Comparison of ENCODE assay signal across 1 cellular context in genomic region chr16:67236551-67237395, GRCh38.
TF ChIP-seq lines count a peak whose summit lies in the region.

No MANE protein-coding gene starts in this region.

TF ChIP-seq in K562, 482 proteins besides CTCF, POLR2A, EP300 and RAD21 (continues in another document):
- TF ChIP-seq ZNF217 (CRISPR knock-in tag; IDR thresholded peaks at IDR 0.05) (no peak), ZNF24 (IDR thresholded peaks at IDR 0.05) (no peak), NRF1 (conservative IDR thresholded peaks at IDR 0.05 in 1 of 2, IDR thresholded peaks at IDR 0.05 in 1 of 2) (no peak), ZNF224 (CRISPR knock-in tag; IDR thresholded peaks at IDR 0.05) (no peak), KLF1 (tag; IDR thresholded peaks at IDR 0.05) (no peak), ETV6 (IDR thresholded peaks at IDR 0.05; ENCODE audit: borderline replicate concordance in 1 of 2, low read depth in 2 of 2, low read length in 1 of 2) (no peak), ETV6 (CRISPR knock-in tag; IDR thresholded peaks at IDR 0.05; ENCODE audit: borderline replicate concordance) (no peak), SPI1 (IDR thresholded peaks at IDR 0.05; ENCODE audit: borderline replicate concordance, low read depth, low read length) (no peak), ZNF699 (CRISPR knock-in tag; IDR thresholded peaks at IDR 0.05; ENCODE audit: insufficient replicate concordance) (no peak), RBFOX2 (IDR thresholded peaks at IDR 0.05; ENCODE audit: low read depth, low read length) (peak; percentile 25; the same call in 1 of the 2 replicates), ZKSCAN1 (IDR thresholded peaks at IDR 0.05; ENCODE audit: low read depth, low read length) (no peak), PHB2 (IDR thresholded peaks at IDR 0.05; ENCODE audit: low read depth) (no peak), NCOA2 (IDR thresholded peaks at IDR 0.05; ENCODE audit: partially characterized antibody in 2 of 2) (no peak), CAMTA2 (CRISPR knock-in tag; conservative IDR thresholded peaks at IDR 0.05) (no peak), ATF4 (CRISPR knock-in tag; IDR thresholded peaks at IDR 0.05) (no peak), RBBP5 (IDR thresholded peaks at IDR 0.05; ENCODE audit: borderline replicate concordance, insufficient read depth, low read length, poor library complexity, severe bottlenecking) (no peak), ERF (CRISPR knock-in tag; IDR thresholded peaks at IDR 0.05) (no peak), KLF6 (CRISPR knock-in tag; IDR thresholded peaks at IDR 0.05; ENCODE audit: borderline replicate concordance) (no peak), ZNF3 (CRISPR knock-in tag; IDR thresholded peaks at IDR 0.05) (no peak), NR2F6 (CRISPR knock-in tag; IDR thresholded peaks at IDR 0.05) (no peak), MAFG (tag; conservative IDR thresholded peaks at IDR 0.05) (no peak), HMGN3 (IDR thresholded peaks at IDR 0.05; ENCODE audit: borderline replicate concordance, extremely low read depth, insufficient read length, low read depth, low read length) (peak; percentile 69), HNRNPUL1 (IDR thresholded peaks at IDR 0.05; ENCODE audit: low read length) (no peak), HNRNPL (IDR thresholded peaks at IDR 0.05; ENCODE audit: low read depth, low read length) (0 out of 2 replicates have a peak, but pooled peaks have one; percentile 50), ESRRB (CRISPR knock-in tag; IDR thresholded peaks at IDR 0.05; ENCODE audit: borderline replicate concordance) (no peak), SP1 (CRISPR knock-in tag; IDR thresholded peaks at IDR 0.05) (0 out of 2 replicates have a peak, but pooled peaks have one; percentile 19), POLR2AphosphoS5 (IDR thresholded peaks at IDR 0.05; ENCODE audit: control insufficient read depth, insufficient read depth, low read depth, low read length) (peak; percentile 43; the same call in 1 of the 2 replicates), ETV5 (CRISPR knock-in tag; IDR thresholded peaks at IDR 0.05; ENCODE audit: low read depth) (no peak), RB1 (IDR thresholded peaks at IDR 0.05; ENCODE audit: low read depth) (no peak), TBP (optimal IDR thresholded peaks at IDR 0.05; ENCODE audit: low read depth, low read length) (peak; percentile 22), POLR2G (IDR thresholded peaks at IDR 0.05; ENCODE audit: low read depth, low read length) (peak; percentile 39), CHCHD3 (CRISPR knock-in tag; IDR thresholded peaks at IDR 0.05) (no peak), HSF4 (CRISPR knock-in tag; IDR thresholded peaks at IDR 0.05; ENCODE audit: borderline replicate concordance) (no peak), ZNF445 (CRISPR knock-in tag; IDR thresholded peaks at IDR 0.05; ENCODE audit: low read depth) (no peak)
- TF ChIP-seq, protein P1, sequence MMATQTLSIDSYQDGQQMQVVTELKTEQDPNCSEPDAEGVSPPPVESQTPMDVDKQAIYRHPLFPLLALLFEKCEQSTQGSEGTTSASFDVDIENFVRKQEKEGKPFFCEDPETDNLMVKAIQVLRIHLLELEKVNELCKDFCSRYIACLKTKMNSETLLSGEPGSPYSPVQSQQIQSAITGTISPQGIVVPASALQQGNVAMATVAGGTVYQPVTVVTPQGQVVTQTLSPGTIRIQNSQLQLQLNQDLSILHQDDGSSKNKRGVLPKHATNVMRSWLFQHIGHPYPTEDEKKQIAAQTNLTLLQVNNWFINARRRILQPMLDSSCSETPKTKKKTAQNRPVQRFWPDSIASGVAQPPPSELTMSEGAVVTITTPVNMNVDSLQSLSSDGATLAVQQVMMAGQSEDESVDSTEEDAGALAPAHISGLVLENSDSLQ (IDR thresholded peaks at IDR 0.05), result peak; percentile 77
- TF ChIP-seq, protein P2, sequence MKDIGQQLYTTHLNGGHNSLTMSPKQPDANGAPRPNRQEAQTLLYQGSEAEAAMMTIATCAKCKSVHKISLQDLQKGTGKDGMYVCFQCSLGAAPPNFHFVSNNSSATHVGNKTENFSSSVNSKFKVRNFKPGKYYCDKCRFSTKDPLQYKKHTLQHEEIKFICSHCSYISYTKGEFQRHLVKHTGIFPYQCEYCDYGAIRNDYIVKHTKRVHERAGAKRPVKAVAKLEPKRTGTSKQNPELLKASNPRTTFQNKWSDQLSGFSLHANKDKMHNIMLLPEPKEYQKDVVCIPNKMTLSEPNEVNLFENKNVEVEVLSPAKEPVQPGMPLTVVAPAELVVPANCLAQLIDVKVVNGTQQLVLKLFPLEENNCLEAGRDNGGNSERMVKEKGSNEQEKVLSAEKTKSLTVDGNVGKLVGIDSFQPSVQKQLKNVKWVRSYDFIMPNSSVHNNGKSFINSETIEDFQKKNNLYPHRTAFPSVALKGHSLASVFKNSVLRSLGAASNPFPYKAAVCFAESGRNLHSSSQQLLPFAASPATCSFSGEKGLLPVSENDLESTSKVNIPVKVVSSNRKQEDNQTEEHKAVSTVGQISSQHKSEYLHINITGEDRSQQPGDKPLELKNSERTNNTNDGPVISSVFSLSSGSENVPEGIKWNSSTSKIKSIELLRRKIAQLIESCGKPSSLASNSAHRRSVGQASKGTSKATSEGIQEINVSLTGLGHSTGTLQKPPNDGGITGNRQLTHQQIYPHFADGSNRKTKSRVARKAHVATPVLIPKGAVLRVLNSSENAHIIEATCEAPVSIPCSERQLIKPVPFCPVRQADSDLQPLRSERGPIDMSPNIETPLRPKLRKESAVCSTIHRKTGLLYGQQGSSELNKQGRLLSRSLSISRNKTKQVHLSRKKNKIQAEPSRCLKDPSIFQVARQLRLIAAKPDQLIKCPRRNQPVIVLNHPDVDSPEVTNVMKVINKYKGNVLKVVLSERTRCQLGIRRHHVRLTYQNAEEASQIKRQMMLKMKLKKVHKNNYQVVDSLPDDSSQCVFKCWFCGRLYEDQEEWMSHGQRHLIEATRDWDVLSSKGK (CRISPR knock-in tag; IDR thresholded peaks at IDR 0.05), result no peak
- TF ChIP-seq, protein P3, sequence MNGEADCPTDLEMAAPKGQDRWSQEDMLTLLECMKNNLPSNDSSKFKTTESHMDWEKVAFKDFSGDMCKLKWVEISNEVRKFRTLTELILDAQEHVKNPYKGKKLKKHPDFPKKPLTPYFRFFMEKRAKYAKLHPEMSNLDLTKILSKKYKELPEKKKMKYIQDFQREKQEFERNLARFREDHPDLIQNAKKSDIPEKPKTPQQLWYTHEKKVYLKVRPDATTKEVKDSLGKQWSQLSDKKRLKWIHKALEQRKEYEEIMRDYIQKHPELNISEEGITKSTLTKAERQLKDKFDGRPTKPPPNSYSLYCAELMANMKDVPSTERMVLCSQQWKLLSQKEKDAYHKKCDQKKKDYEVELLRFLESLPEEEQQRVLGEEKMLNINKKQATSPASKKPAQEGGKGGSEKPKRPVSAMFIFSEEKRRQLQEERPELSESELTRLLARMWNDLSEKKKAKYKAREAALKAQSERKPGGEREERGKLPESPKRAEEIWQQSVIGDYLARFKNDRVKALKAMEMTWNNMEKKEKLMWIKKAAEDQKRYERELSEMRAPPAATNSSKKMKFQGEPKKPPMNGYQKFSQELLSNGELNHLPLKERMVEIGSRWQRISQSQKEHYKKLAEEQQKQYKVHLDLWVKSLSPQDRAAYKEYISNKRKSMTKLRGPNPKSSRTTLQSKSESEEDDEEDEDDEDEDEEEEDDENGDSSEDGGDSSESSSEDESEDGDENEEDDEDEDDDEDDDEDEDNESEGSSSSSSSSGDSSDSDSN (IDR thresholded peaks at IDR 0.05; ENCODE audit: borderline replicate concordance in 1 of 2, low read depth in 2 of 2, low read length in 2 of 2), result no peak
- TF ChIP-seq, protein P4, sequence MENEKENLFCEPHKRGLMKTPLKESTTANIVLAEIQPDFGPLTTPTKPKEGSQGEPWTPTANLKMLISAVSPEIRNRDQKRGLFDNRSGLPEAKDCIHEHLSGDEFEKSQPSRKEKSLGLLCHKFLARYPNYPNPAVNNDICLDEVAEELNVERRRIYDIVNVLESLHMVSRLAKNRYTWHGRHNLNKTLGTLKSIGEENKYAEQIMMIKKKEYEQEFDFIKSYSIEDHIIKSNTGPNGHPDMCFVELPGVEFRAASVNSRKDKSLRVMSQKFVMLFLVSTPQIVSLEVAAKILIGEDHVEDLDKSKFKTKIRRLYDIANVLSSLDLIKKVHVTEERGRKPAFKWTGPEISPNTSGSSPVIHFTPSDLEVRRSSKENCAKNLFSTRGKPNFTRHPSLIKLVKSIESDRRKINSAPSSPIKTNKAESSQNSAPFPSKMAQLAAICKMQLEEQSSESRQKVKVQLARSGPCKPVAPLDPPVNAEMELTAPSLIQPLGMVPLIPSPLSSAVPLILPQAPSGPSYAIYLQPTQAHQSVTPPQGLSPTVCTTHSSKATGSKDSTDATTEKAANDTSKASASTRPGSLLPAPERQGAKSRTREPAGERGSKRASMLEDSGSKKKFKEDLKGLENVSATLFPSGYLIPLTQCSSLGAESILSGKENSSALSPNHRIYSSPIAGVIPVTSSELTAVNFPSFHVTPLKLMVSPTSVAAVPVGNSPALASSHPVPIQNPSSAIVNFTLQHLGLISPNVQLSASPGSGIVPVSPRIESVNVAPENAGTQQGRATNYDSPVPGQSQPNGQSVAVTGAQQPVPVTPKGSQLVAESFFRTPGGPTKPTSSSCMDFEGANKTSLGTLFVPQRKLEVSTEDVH (IDR thresholded peaks at IDR 0.05; ENCODE audit: low read depth, partially characterized antibody), result no peak
- TF ChIP-seq, protein P5, sequence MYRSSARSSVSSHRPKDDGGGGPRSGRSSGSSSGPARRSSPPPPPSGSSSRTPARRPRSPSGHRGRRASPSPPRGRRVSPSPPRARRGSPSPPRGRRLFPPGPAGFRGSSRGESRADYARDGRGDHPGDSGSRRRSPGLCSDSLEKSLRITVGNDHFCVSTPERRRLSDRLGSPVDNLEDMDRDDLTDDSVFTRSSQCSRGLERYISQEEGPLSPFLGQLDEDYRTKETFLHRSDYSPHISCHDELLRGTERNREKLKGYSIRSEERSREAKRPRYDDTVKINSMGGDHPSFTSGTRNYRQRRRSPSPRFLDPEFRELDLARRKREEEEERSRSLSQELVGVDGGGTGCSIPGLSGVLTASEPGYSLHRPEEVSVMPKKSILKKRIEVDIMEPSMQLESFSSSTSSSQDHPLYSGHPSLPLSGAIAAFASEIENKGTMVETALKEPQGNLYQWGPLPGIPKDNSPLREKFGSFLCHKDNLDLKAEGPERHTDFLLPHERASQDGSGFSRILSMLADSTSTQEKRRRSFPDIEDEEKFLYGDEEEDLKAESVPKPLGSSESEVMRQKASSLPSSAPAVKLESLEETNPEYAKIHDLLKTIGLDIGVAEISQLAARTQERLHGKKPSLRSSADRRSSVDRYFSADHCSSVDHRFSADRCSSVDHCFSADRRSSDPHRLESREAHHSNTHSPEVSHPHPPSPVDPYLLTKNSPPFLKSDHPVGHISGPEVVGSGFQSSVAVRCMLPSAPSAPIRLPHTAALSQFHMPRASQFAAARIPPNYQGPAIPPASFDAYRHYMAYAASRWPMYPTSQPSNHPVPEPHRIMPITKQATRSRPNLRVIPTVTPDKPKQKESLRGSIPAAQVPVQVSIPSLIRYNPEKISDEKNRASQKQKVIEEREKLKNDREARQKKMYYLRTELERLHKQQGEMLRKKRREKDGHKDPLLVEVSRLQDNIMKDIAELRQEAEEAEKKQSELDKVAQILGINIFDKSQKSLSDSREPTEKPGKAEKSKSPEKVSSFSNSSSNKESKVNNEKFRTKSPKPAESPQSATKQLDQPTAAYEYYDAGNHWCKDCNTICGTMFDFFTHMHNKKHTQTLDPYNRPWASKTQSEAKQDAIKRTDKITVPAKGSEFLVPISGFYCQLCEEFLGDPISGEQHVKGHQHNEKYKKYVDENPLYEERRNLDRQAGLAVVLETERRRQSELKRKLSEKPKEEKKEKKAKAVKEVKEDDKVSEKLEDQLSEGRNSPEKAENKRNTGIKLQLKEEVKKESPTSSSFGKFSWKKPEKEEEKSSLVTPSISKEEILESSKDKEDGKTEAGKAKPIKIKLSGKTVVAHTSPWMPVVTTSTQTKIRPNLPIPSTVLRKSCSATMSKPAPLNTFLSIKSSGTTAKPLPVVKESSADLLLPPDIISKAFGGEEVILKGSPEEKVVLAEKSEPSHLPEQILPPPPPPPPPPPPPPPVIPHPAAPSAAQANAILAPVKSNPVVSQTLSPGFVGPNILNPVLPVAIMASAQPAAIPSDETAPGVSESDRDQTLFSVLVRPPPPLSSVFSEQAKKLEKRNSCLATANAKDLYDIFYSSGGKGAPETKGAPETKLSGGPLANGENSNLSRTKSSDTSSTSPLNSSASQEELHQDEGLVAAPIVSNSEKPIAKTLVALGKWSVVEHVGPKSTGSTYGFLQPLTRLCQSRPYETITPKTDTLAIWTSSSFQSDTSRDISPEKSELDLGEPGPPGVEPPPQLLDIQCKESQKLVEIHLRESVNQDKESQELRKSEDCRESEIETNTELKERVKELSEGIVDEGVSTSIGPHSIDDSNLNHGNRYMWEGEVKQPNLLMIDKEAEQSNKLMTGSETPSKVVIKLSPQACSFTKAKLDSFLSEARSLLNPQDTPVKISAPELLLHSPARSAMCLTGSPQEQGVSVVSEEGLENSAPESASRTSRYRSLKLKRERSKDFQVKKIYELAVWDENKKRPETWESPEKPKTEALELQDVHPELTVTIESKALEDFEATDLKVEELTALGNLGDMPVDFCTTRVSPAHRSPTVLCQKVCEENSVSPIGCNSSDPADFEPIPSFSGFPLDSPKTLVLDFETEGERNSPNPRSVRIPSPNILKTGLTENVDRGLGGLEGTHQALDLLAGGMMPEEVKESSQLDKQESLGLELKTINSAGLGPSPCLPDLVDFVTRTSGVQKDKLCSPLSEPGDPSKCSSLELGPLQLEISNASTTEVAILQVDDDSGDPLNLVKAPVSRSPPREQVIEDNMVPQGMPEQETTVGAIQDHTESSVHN (IDR thresholded peaks at IDR 0.05; ENCODE audit: borderline replicate concordance in 1 of 2, low read depth in 1 of 2), result no peak
- TF ChIP-seq, protein P6, sequence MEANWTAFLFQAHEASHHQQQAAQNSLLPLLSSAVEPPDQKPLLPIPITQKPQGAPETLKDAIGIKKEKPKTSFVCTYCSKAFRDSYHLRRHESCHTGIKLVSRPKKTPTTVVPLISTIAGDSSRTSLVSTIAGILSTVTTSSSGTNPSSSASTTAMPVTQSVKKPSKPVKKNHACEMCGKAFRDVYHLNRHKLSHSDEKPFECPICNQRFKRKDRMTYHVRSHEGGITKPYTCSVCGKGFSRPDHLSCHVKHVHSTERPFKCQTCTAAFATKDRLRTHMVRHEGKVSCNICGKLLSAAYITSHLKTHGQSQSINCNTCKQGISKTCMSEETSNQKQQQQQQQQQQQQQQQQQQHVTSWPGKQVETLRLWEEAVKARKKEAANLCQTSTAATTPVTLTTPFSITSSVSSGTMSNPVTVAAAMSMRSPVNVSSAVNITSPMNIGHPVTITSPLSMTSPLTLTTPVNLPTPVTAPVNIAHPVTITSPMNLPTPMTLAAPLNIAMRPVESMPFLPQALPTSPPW (CRISPR knock-in tag; IDR thresholded peaks at IDR 0.05), result peak; percentile 76
